In the genomic region with DNA sequence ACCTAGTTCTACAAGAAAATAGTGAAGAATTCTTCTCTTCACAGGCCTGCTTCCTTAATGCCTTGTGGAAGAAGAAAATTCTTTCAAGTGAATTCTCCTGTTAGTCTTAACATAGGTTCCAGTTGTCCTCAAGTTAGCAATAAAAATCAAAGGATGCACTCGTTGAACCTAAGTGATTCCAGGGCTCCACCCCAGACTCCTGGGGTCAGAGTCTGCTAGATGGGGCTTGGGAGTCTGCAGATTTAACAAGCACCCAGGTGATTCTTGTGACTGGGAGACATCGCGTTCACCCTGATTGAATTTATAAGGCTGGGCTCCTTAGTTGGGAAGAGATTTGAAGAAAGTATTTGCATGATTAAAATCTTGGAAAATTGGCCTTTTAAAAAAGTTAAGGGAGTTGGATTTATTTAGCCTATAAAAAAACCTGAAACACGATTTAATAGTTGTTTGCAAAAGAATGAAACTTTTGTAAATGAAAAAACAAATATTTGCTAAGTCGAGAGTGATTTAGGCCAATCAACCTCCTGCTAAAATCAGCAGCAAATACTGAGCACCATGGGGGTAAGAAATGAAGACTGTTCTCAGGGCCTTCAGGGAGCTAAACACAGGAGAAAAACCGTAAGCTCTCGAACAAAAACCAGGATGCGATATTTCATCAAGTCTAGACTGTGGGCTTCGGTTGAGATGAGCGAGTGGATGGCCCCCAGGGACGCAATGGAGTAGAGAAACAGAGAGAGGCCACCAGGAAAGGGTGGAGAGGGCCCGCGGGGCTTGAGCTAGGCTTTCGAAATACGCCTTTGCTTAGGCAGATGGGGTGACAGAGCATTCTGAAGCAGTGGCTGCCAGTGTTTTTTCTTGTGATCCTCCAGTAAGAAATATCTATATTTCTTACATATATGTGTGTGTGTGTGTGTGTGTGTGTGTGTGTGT, we compare ENCODE assay signal across 24 cellular contexts.
A peak's percentile ranks its signal among the peaks of the same experiment; 100 is the strongest.
DNase-seq lines count a peak whose midpoint lies in the region; ATAC-seq and TF ChIP-seq lines count a peak whose summit lies in the region.
"Had no signal": no experiment of that assay in that cellular context is flagged by ENCODE, and none has a peak within 500 bp of the region (broad histone marks: within the 10 kb centered on the region; RNA-seq: fewer than 3 reads in every experiment).

No MANE protein-coding gene starts in this region.

- H3K4me1 Mint-ChIP-seq in CD4-positive, alpha-beta memory T cell: no peaks in the 10 kb centered on the region
- H3K4me1 Mint-ChIP-seq: activated CD4-positive, alpha-beta T cell treated with anti-CD3 and anti-CD28 coated beads, Interleukin-2, amount 10 ng/mL, durations not matched to agents 24 days and 14 days; CD4-positive, CD25-positive, alpha-beta regulatory T cell; immature natural killer cell; memory B cell had no signal

- CTCF ChIA-PET in CD4-positive, alpha-beta memory T cell (lab: Charles Lee; ENCODE audit: partially characterized antibody): no interaction called here

- no peak overlapping the region for H3K27ac Mint-ChIP-seq in CD4-positive, alpha-beta memory T cell
- H3K27ac Mint-ChIP-seq: activated CD4-positive, alpha-beta T cell treated with anti-CD3 and anti-CD28 coated beads, Interleukin-2, amount 10 ng/mL, durations not matched to agents 24 days and 14 days; CD4-positive, CD25-positive, alpha-beta regulatory T cell; immature natural killer cell; memory B cell; type B pancreatic cell had no signal

- H3K4me3 Mint-ChIP-seq in CD4-positive, alpha-beta memory T cell: peak overlapping the region in 1 of 8 donors; percentile 37
- H3K4me3 Mint-ChIP-seq: activated CD4-positive, alpha-beta T cell treated with anti-CD3 and anti-CD28 coated beads, Interleukin-2, amount 10 ng/mL, durations not matched to agents 24 days and 14 days; CD4-positive, CD25-positive, alpha-beta regulatory T cell; central memory CD8-positive, alpha-beta T cell; immature natural killer cell; memory B cell; neural progenitor cell; type B pancreatic cell had no signal

- POLR2A ChIA-PET in CD4-positive, alpha-beta memory T cell (lab: Charles Lee; ENCODE audit: partially characterized antibody): no interaction called here

- peak; percentile 62 for ATAC-seq in Right ventricle myocardium inferior
- ATAC-seq in left ventricle myocardium superior: peak; percentile 73
- no peak for ATAC-seq in HG02938 (IDR thresholded peaks at IDR 0.05; ENCODE audit: unreplicated experiment)
- no peak for ATAC-seq in GM18498 (IDR thresholded peaks at IDR 0.05; ENCODE audit: unreplicated experiment)
- ATAC-seq: A549; Panc1; stimulated activated naive CD8-positive, alpha-beta T cell treated with anti-CD3 and anti-CD28 coated beads, Interleukin-15, Interleukin-2, amounts not matched to agents 100 U/mL and 50 U/mL, for 24 hours had no signal

- H3K4me3 ChIP-seq in right atrium auricular region (no peak overlapping the region), skeletal muscle cell (ENCODE audit: low read depth, low read length) (no peak overlapping the region)
- H3K4me3 ChIP-seq in CD4-positive, alpha-beta memory T cell (ENCODE audit: low read length in 2 of 2): no peak overlapping the region
- H3K4me3 ChIP-seq: A549, heart right ventricle, neural progenitor cell had no signal

- H3K27me3 ChIP-seq in right atrium auricular region: no peaks in the 10 kb centered on the region
- H3K27me3 ChIP-seq in CD4-positive, alpha-beta memory T cell (ENCODE audit: insufficient read depth, low read length): no peaks in the 10 kb centered on the region
- H3K27me3 ChIP-seq: heart right ventricle, neural progenitor cell had no signal

- H3K4me1 ChIP-seq in right atrium auricular region: no peaks in the 10 kb centered on the region
- no peaks in the 10 kb centered on the region for H3K4me1 ChIP-seq in CD4-positive, alpha-beta memory T cell (ENCODE audit: insufficient read depth, low read length)

- H3K9me3 ChIP-seq in right atrium auricular region: no peaks in the 10 kb centered on the region
- H3K9me3 ChIP-seq in CD4-positive, alpha-beta memory T cell (ENCODE audit: control insufficient read depth in 1 of 2, low read length in 2 of 2): no peaks in the 10 kb centered on the region
- H3K9me3 ChIP-seq: A549, heart right ventricle had no signal

- H3K27ac ChIP-seq in right atrium auricular region: no peak overlapping the region
- H3K27ac ChIP-seq in CD4-positive, alpha-beta memory T cell (ENCODE audit: low read depth, low read length): no peak overlapping the region
- H3K27ac ChIP-seq: A549, heart right ventricle, neural progenitor cell had no signal

- TF ChIP-seq CTCF in right atrium auricular region (IDR thresholded peaks at IDR 0.05): no peak

- DNase-seq in Right ventricle myocardium inferior (ENCODE audit: missing footprints) (no peak), right atrium auricular region (ENCODE audit: low spot score) (no peak), NOMO-1 treated with dmso at 0.1 percent for 144 hours (lab: John Stamatoyannopoulos, UW; ENCODE audit: unreplicated experiment) (peak; percentile 58), left ventricle myocardium superior (peak; percentile 68), skeletal muscle cell (ENCODE audit: low read depth) (peak; percentile 80)
- DNase-seq in CD4-positive, alpha-beta memory T cell: no peak
- DNase-seq: activated CD4-positive, alpha-beta T cell treated with anti-CD3 and anti-CD28 coated beads, Interleukin-2, amount 10 ng/mL, durations not matched to agents 24 days and 14 days; activated gamma-delta T cell; amniotic stem cell; CD4-positive, CD25-positive, alpha-beta regulatory T cell; effector memory CD4-positive, alpha-beta T cell; heart right ventricle; immature natural killer cell; NCI-H1092; NCI-H526 treated with DMSO at 0.1 percent for 48 hours; stimulated activated naive CD8-positive, alpha-beta T cell treated with anti-CD3 and anti-CD28 coated beads, Interleukin-15, Interleukin-2, amounts not matched to agents 100 U/mL and 50 U/mL, for 24 hours had no signal

- peaks cover 0 to 5% of the 10 kb centered on the region in 2 donors for H3K27me3 Mint-ChIP-seq in CD4-positive, alpha-beta memory T cell
- H3K27me3 Mint-ChIP-seq: type B pancreatic cell had no signal

- H3K9me3 Mint-ChIP-seq in CD4-positive, alpha-beta memory T cell: peaks cover 0 to 2% (median 0%) of the 10 kb centered on the region in 8 donors
- H3K9me3 Mint-ChIP-seq: activated CD4-positive, alpha-beta T cell treated with anti-CD3 and anti-CD28 coated beads, Interleukin-2, amount 10 ng/mL, durations not matched to agents 24 days and 14 days; CD4-positive, CD25-positive, alpha-beta regulatory T cell; central memory CD8-positive, alpha-beta T cell; immature natural killer cell; memory B cell; neural progenitor cell; type B pancreatic cell had no signal

- no peaks in the 10 kb centered on the region for H3K36me3 Mint-ChIP-seq in CD4-positive, alpha-beta memory T cell
- H3K36me3 Mint-ChIP-seq: CD4-positive, CD25-positive, alpha-beta regulatory T cell; immature natural killer cell; memory B cell had no signal

- intact Hi-C loops in Right ventricle myocardium inferior (cut with DNase I): no loop called here
- intact Hi-C loops in left ventricle myocardium superior (cut with micrococcal nuclease): no loop called here
- intact Hi-C loops in CD4-positive, alpha-beta memory T cell (cut with micrococcal nuclease): no loop called here

- no peaks in the 10 kb centered on the region for H3K36me3 ChIP-seq in right atrium auricular region
- no peaks in the 10 kb centered on the region for H3K36me3 ChIP-seq in CD4-positive, alpha-beta memory T cell (ENCODE audit: insufficient read depth, low read length)
- H3K36me3 ChIP-seq: heart right ventricle, neural progenitor cell had no signal

Comparison
In these comparisons a context has a peak if more than half of its experiments do, and no peak if none do; other contexts are left out.
1. DNase-seq: peak in NOMO-1 treated with dmso at 0.1 percent for 144 hours (single experiment), left ventricle myocardium superior (single experiment) and skeletal muscle cell (single experiment); none in Right ventricle myocardium inferior (single experiment), right atrium auricular region (single experiment) and CD4-positive, alpha-beta memory T cell (0 of 5).
2. ATAC-seq: peak in Right ventricle myocardium inferior (single experiment) and left ventricle myocardium superior (single experiment); none in HG02938 (single experiment) and GM18498 (single experiment).